In the genomic region with DNA sequence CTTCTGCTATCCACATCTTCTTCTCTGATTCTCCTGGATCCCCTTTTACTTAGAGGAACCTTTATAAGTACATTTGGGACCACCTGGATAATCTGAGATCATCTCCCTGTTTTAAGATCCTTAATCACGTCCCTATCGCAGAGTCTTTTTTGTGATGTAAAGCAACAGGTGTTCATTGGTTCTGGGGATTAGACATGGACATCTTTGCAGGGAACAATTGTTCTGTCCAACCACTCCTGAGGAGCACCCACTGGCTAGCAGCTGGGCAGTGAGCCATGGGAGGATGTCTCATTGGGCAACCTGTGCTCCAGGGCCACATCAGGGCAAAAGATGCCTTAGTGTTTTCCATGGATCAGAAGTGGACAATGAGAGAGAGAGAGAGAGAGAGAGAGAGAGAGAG, we compare ENCODE assay signal across 26 cellular contexts. TPM values are rescaled to one million over a fixed set of nuclear protein-coding genes. Genes with fewer than 3 reads are reported as not detected.
DNase-seq lines count a peak whose midpoint lies in the region; ATAC-seq, FAIRE-seq and TF ChIP-seq lines count a peak whose summit lies in the region.
"Had no signal": no experiment of that assay in that cellular context is flagged by ENCODE, and none has a peak within 500 bp of the region (broad histone marks: within the 10 kb centered on the region; RNA-seq: fewer than 3 reads in every experiment).

No MANE protein-coding gene starts in this region.

- TF ChIP-seq EP300 in HepG2 (IDR thresholded peaks at IDR 0.05; ENCODE audit: low read depth in 2 of 2, low read length in 2 of 2): no peak
- TF ChIP-seq EP300 in HepG2 (CRISPR knock-in tag; IDR thresholded peaks at IDR 0.05; ENCODE audit: borderline replicate concordance): no peak

- BruUV-seq in HepG2 (replicated peaks; lab: Mats Ljungman, UMichigan): no TSS peak

- CTCF ChIA-PET in HEK293 (lab: Yijun Ruan, JAX): interaction anchor here (1.6 kb wide), 1 partner anchor 12 kb away, joined by 3 read pairs; no protein-coding TSS in a partner anchor
- CTCF ChIA-PET in HepG2 (lab: Yijun Ruan, JAX; ENCODE audit: low intra/inter-chr PET ratio, low total read pairs): no interaction called here

- H3K4me3 ChIP-seq in DND-41 (ENCODE audit: low read depth in 1 of 2, low read length in 2 of 2) (no peak overlapping the region), HEK293 (ENCODE audit: low read depth, low read length) (no peak overlapping the region), SJCRH30 (no peak overlapping the region), HepG2 (replicated peaks in 1 of 3; ENCODE audit: insufficient read depth in 1 of 3, low read depth in 2 of 3, low read length in 3 of 3) (no peak overlapping the region)
- H3K4me3 ChIP-seq: BLaER1 had no signal

- H3K27me3 ChIP-seq in DND-41 (ENCODE audit: insufficient read depth, low read length, poor library complexity): peaks cover 3% of the 10 kb centered on the region
- H3K27me3 ChIP-seq in SJCRH30: no peaks in the 10 kb centered on the region
- H3K27me3 ChIP-seq in HepG2 (ENCODE audit: control insufficient read depth in 1 of 2, insufficient read depth in 2 of 2, low read length in 2 of 2): no peaks in the 10 kb centered on the region; a peak in 2 of 5 replicates
- H3K27me3 ChIP-seq: BE2C, BLaER1 had no signal

- TF ChIP-seq RAD21 in HepG2 (CRISPR knock-in tag; IDR thresholded peaks at IDR 0.05): no peak

- in situ Hi-C loops in HepG2 (cut with HindIII; ENCODE audit: extremely low pct_ligation_motif_present, low pct_unique_long_range_greater_than_20kb) (no loop called here), GM13976 (cut with MboI; ENCODE audit: low sequenced_read_pairs, unreplicated experiment) (loop anchor here (10.0 kb wide), 1 partner anchor 108 kb away; no protein-coding TSS in a partner anchor)

- POLR2A ChIA-PET in HEK293 (lab: Yijun Ruan, JAX) (no interaction called here), HepG2 (lab: Yijun Ruan, JAX) (no interaction called here)

- H3K9ac ChIP-seq in DND-41 (ENCODE audit: low read depth, low read length): no peak overlapping the region
- no peak overlapping the region for H3K9ac ChIP-seq in HepG2 (ENCODE audit: insufficient read depth, low read depth, low read length)
- H3K9ac ChIP-seq: BLaER1 had no signal

- H3K9me3 ChIP-seq in DND-41 (ENCODE audit: insufficient read depth, low read length, severe bottlenecking) (no peaks in the 10 kb centered on the region), HEK293 (ENCODE audit: control insufficient read depth, insufficient read depth, low read depth, low read length) (no peaks in the 10 kb centered on the region), SJCRH30 (replicated peaks) (no peaks in the 10 kb centered on the region), HepG2 (ENCODE audit: low read length) (no peaks in the 10 kb centered on the region)
- H3K9me3 ChIP-seq: BE2C, BLaER1 had no signal

- H3K27ac ChIP-seq in DND-41 (ENCODE audit: low read length) (no peak overlapping the region), HEK293 (ENCODE audit: extremely low read depth, low read depth, low read length) (no peak overlapping the region), SJCRH30 (peak overlapping the region; percentile 86), HepG2 (ENCODE audit: extremely low read length, insufficient read depth, low read length) (no peak overlapping the region)
- H3K27ac ChIP-seq: BLaER1 had no signal

- no peak overlapping the region for H3K4me2 ChIP-seq in DND-41 (ENCODE audit: insufficient read depth, low read length)
- H3K4me2 ChIP-seq in HepG2 (ENCODE audit: low read depth, low read length): no peak overlapping the region
- H3K4me2 ChIP-seq: BLaER1 had no signal

- intact Hi-C loops in HepG2 (cut with micrococcal nuclease; ENCODE audit: unreplicated experiment): no loop called here

- H3K79me2 ChIP-seq in DND-41 (ENCODE audit: insufficient read depth, low read length) (no peaks in the 10 kb centered on the region), HepG2 (ENCODE audit: insufficient read depth, low read length) (no peaks in the 10 kb centered on the region)

- H3K4me1 ChIP-seq in DND-41 (ENCODE audit: insufficient read depth, low read length): no peaks in the 10 kb centered on the region
- no peaks in the 10 kb centered on the region for H3K4me1 ChIP-seq in HEK293 (ENCODE audit: control insufficient read depth, insufficient read depth, low read length)
- H3K4me1 ChIP-seq in SJCRH30: peaks cover 26% of the 10 kb centered on the region
- no peaks in the 10 kb centered on the region for H3K4me1 ChIP-seq in HepG2 (ENCODE audit: insufficient read depth, low read length)
- H3K4me1 ChIP-seq: BE2C, BLaER1 had no signal

- TF ChIP-seq CTCF in DND-41 (IDR thresholded peaks at IDR 0.05; ENCODE audit: borderline replicate concordance, extremely low read depth, low read length, poor library complexity, severe bottlenecking) (no peak), HEK293 (tag by site-specific recombination; IDR thresholded peaks at IDR 0.05) (no peak), HepG2 (CRISPR knock-in tag; IDR thresholded peaks at IDR 0.05) (no peak), GM13976 (IDR thresholded peaks at IDR 0.05; ENCODE audit: borderline replicate concordance, control extremely low read depth, extremely low read depth, insufficient read depth, missing control alignments) (no peak)

- peak; percentile 55; the same call in 2 of the 3 replicates for ATAC-seq in DND-41 (ENCODE audit: insufficient read depth, low read depth)
- no peak for ATAC-seq in GM21723 (IDR thresholded peaks at IDR 0.05; ENCODE audit: unreplicated experiment)
- no peak for ATAC-seq in HepG2

- DNase-seq in DND-41: no peak
- DNase-seq in SJCRH30: peak; percentile 87 to 93
- peak; percentile 5 for DNase-seq in myocyte (ENCODE audit: low read depth)
- no peak for DNase-seq in NK-92 (lab: John Stamatoyannopoulos, UW; ENCODE audit: unreplicated experiment)
- no peak for DNase-seq in HepG2 (ENCODE audit: low spot score)
- DNase-seq in GM13976 (ENCODE audit: low spot score): no peak
- DNase-seq: 8988T; ACHN; BE2C; C1 segment of cervical spinal cord; CD4-positive, alpha-beta memory T cell; CD4-positive, CD25-positive, alpha-beta regulatory T cell; CD8-positive, alpha-beta memory T cell; COR-L47; DMS 273 treated with DMSO at 0.1 percent for 48 hours; DMS153; DMS53; DMS79; GF-D8 had no signal

- 63% methylated on average over 2 of the region's 2 CpGs for WGBS in HepG2 (ENCODE audit: low lambda C conversion rate)

- no peak for FAIRE-seq in HepG2 (lab: Jason Lieb, UNC)
- FAIRE-seq: A204.1, G401.6, GM12891, GM18507 had no signal

- TF ChIP-seq POLR2A in HepG2 (IDR thresholded peaks at IDR 0.05; ENCODE audit: insufficient read depth in 1 of 2, low read depth in 2 of 2, low read length in 2 of 2): no peak

- H4K20me1 ChIP-seq in DND-41 (ENCODE audit: insufficient read depth, low read length) (no peaks in the 10 kb centered on the region), HepG2 (ENCODE audit: insufficient read depth, low read length) (no peaks in the 10 kb centered on the region)
- H4K20me1 ChIP-seq: BLaER1 had no signal

- no peak overlapping the region for H2AFZ ChIP-seq in DND-41 (ENCODE audit: low read depth, low read length)
- no peak overlapping the region for H2AFZ ChIP-seq in HepG2 (ENCODE audit: low read length)

- H3K36me3 ChIP-seq in DND-41 (ENCODE audit: insufficient read depth, low read length) (no peaks in the 10 kb centered on the region), HEK293 (ENCODE audit: control insufficient read depth in 2 of 2, insufficient read depth in 1 of 2, low read length in 2 of 2) (no peaks in the 10 kb centered on the region), SJCRH30 (no peaks in the 10 kb centered on the region), HepG2 (replicated peaks in 1 of 2; ENCODE audit: control insufficient read depth in 1 of 2, insufficient read depth in 2 of 2, low read length in 2 of 2) (no peaks in the 10 kb centered on the region)
- H3K36me3 ChIP-seq: BE2C, BLaER1 had no signal

TF ChIP-seq in HepG2, 621 proteins besides CTCF, POLR2A, EP300 and RAD21 (continues in another document):
- TF ChIP-seq ZNF207 (IDR thresholded peaks at IDR 0.05; ENCODE audit: borderline replicate concordance) (no peak), RXRA (CRISPR knock-in tag; IDR thresholded peaks at IDR 0.05) (no peak), ZNF850 (CRISPR knock-in tag; conservative IDR thresholded peaks at IDR 0.05) (no peak), KAT8 (CRISPR knock-in tag; IDR thresholded peaks at IDR 0.05) (no peak)

RNA-seq across cellular contexts. Expression of a gene that starts 56.0 kb away (rescaled TPM):
- 25.5 and 30.1 TPM in 2 replicates for total RNA-seq in SJCRH30 (2014; rRNA removed; shearing (Covaris generic))
- total RNA-seq in myocyte (41.4 and 47.2 TPM in 2 replicates), HepG2 (2016; rRNA removed; fragmentation: Illumina TruSeq; extraction: Trizol) (12.7 and 13.7 TPM in 2 replicates)
- polyA plus RNA-seq in myocyte (2012): 17.0 TPM
- total RNA-seq in HepG2 (2016; cell fraction: cytosol; rRNA removed; fragmentation: Illumina TruSeq; extraction: Trizol; ENCODE audit: low read depth): 3.6 and 6.0 TPM in 2 replicates
- 12.3 and 16.2 TPM in 2 replicates for total RNA-seq in HepG2 (2016; cell fraction: insoluble cytoplasmic fraction; rRNA removed; fragmentation: Illumina TruSeq; extraction: Trizol)
- total RNA-seq in HepG2 (2016; cell fraction: membrane; rRNA removed; fragmentation: Illumina TruSeq; extraction: Trizol): 8.6 and 10.9 TPM in 2 replicates
- total RNA-seq in HepG2 (2016; cell fraction: nucleus; rRNA removed; fragmentation: Illumina TruSeq; extraction: Trizol): 19.8 and 22.2 TPM in 2 replicates
- polyA plus RNA-seq in HepG2 (2011; rRNA removed): 5.3 and 7.1 TPM in 2 replicates
- polyA plus RNA-seq in HepG2 (2011; cell fraction: cytosol; rRNA removed): 2.1 and 4.5 TPM in 2 replicates
- polyA plus RNA-seq in HepG2 (2011; cell fraction: nucleus; rRNA removed): 11.8 and 13.5 TPM in 2 replicates
- 5.5 and 7.3 TPM in 2 replicates for polyA plus RNA-seq in HepG2 (2012)
- polyA plus RNA-seq in HepG2 (2016; cell fraction: cytosol; fragmentation: Illumina TruSeq; extraction: Trizol; ENCODE audit: low read depth): 0.34 and 0.62 TPM in 2 replicates
- polyA plus RNA-seq in HepG2 (2016; cell fraction: insoluble cytoplasmic fraction; fragmentation: Illumina TruSeq; extraction: Trizol; ENCODE audit: low read depth): 8.3 and 8.5 TPM in 2 replicates
- polyA plus RNA-seq in HepG2 (2016; cell fraction: membrane; fragmentation: Illumina TruSeq; extraction: Trizol; ENCODE audit: low read depth): 1.1 and 1.2 TPM in 2 replicates
- polyA plus RNA-seq in HepG2 (2016; cell fraction: nucleus; fragmentation: Illumina TruSeq; extraction: Trizol; ENCODE audit: insufficient read depth, low read depth): 21.9 and 22.5 TPM in 2 replicates
- polyA minus RNA-seq in HepG2 (2011; rRNA and poly(A)+ RNA removed; ENCODE audit: low replicate concordance): 5.9 and 15.6 TPM in 2 replicates
- 10.8 and 14.6 TPM in 2 replicates for polyA minus RNA-seq in HepG2 (2011; cell fraction: cytosol; rRNA and poly(A)+ RNA removed)
- 62.7 and 74.1 TPM in 2 replicates for polyA minus RNA-seq in HepG2 (2011; cell fraction: nucleus; rRNA and poly(A)+ RNA removed)

Comparison
In these comparisons a context has a peak if more than half of its experiments do, and no peak if none do; other contexts are left out.
1. DNase-seq: peak in SJCRH30 (2 of 2) and myocyte (single experiment); none in DND-41 (single experiment), NK-92 (single experiment), HepG2 (single experiment) and GM13976 (single experiment).